8 cellular contexts compared by ENCODE assay signal in genomic region chr12:6699259-6699988, GRCh38. TPM values are rescaled to one million over a fixed set of nuclear protein-coding genes. Genes with fewer than 3 reads are reported as not detected.
A peak's percentile ranks its signal among the peaks of the same experiment; 100 is the strongest.
DNase-seq lines count a peak whose midpoint lies in the region; ATAC-seq and TF ChIP-seq lines count a peak whose summit lies in the region.

No MANE protein-coding gene starts in this region.

- intact Hi-C loops in CD4-positive, alpha-beta T cell (cut with DNase I, micrococcal nuclease): no loop called here
- intact Hi-C loops in OCI-LY7 (cut with micrococcal nuclease; ENCODE audit: unreplicated experiment): loop anchor here (5.0 to 10.0 kb wide), 2 partner anchors 207 to 275 kb away; partner anchors contain the start of genes MRPL51 and NCAPD2
- intact Hi-C loops in psoas muscle (cut with DNase I): no loop called here

- peaks cover 26% of the 10 kb centered on the region for H3K4me1 Mint-ChIP-seq in CD4-positive, alpha-beta T cell (ENCODE audit: low read depth)
- H3K4me1 Mint-ChIP-seq in endodermal cell (peaks cover 20% of the 10 kb centered on the region), osteocyte (ENCODE audit: unreplicated experiment) (peaks cover 17% of the 10 kb centered on the region)

- CTCF ChIA-PET in CD4-positive, alpha-beta T cell (lab: Charles Lee): no interaction called here
- CTCF ChIA-PET in OCI-LY7 (lab: Charles Lee; ENCODE audit: unreplicated experiment): interaction anchor here (0.9 to 1.3 kb wide), 2 partner anchors 53 to 64 kb away, joined by 3 read pairs; partner anchors contain the start of gene MLF2

- no peak overlapping the region for H2AFZ ChIP-seq in OCI-LY7 (ENCODE audit: low read length)

- H3K36me3 ChIP-seq in OCI-LY7 (ENCODE audit: insufficient read depth, low read length) (peaks cover 5% of the 10 kb centered on the region; the same call in 1 of the 2 replicates), endodermal cell (ENCODE audit: control insufficient read depth, insufficient read depth, low read length) (no peaks in the 10 kb centered on the region), psoas muscle (ENCODE audit: insufficient read depth in 1 of 2, low read depth in 1 of 2) (no peaks in the 10 kb centered on the region)

- H3K27me3 Mint-ChIP-seq in CD4-positive, alpha-beta T cell: peaks cover 46% of the 10 kb centered on the region
- H3K27me3 Mint-ChIP-seq in endodermal cell (ENCODE audit: insufficient read depth) (peaks cover 86% of the 10 kb centered on the region), osteocyte (ENCODE audit: unreplicated experiment) (peaks cover 41% of the 10 kb centered on the region)

- 25 to 37% methylated on average over 10 to 16 of the region's 16 CpGs for whole genome bisulfite sequencing in endodermal cell (ENCODE audit: insufficient coverage in 1 of 2, insufficient read length in 1 of 2), 2 experiments
- 20 to 31% (median 21%) methylated on average over 11 to 16 of the region's 16 CpGs for WGBS in psoas muscle, 3 donors

- POLR2A ChIA-PET in CD4-positive, alpha-beta T cell (lab: Charles Lee): interaction anchor here (0.7 to 1.3 kb wide), 3 partner anchors 10 to 247 kb away, joined by 3 to 16 read pairs (median 8); partner anchors contain the start of genes COPS7A, TAPBPL and ZNF384
- POLR2A ChIA-PET in OCI-LY7 (lab: Charles Lee): interaction anchor here (0.8 to 2.9 kb wide), 2 partner anchors 10 to 24 kb away, joined by 5 to 10 read pairs; partner anchors contain the start of genes COPS7A and ZNF384

- H3K9me3 ChIP-seq in CD4-positive, alpha-beta T cell (ENCODE audit: control insufficient read depth, low read length): no peaks in the 10 kb centered on the region
- H3K9me3 ChIP-seq in OCI-LY7 (ENCODE audit: low read length): no peaks in the 10 kb centered on the region
- no peaks in the 10 kb centered on the region for H3K9me3 ChIP-seq in endodermal cell (ENCODE audit: control insufficient read depth, low read length)
- H3K9me3 ChIP-seq in psoas muscle: no peaks in the 10 kb centered on the region

- H3K9me3 Mint-ChIP-seq in CD4-positive, alpha-beta T cell: no peaks in the 10 kb centered on the region
- H3K9me3 Mint-ChIP-seq in endodermal cell (peaks cover 4% of the 10 kb centered on the region), osteocyte (ENCODE audit: unreplicated experiment) (no peaks in the 10 kb centered on the region)

- ATAC-seq in CD4-positive, alpha-beta T cell (ENCODE audit: poor library complexity): no peak
- ATAC-seq in GM19467 (IDR thresholded peaks at IDR 0.05; ENCODE audit: unreplicated experiment) (no peak), psoas muscle (no peak), GM18520 (IDR thresholded peaks at IDR 0.05; ENCODE audit: unreplicated experiment) (no peak), GM19397 (IDR thresholded peaks at IDR 0.05; ENCODE audit: unreplicated experiment) (no peak)

- H3K27me3 ChIP-seq in CD4-positive, alpha-beta T cell (ENCODE audit: control insufficient read depth, insufficient read depth, low read length): peaks cover 40% of the 10 kb centered on the region
- H3K27me3 ChIP-seq in endodermal cell (ENCODE audit: control insufficient read depth, insufficient read depth, low read length, poor library complexity, severe bottlenecking) (peaks cover 33% of the 10 kb centered on the region), psoas muscle (ENCODE audit: insufficient read depth in 3 of 3, low read length in 2 of 3) (peaks cover 0 to 90% (median 34%) of the 10 kb centered on the region in 3 donors)

- peak overlapping the region; percentile 86 for H3K4me3 Mint-ChIP-seq in CD4-positive, alpha-beta T cell
- H3K4me3 Mint-ChIP-seq in endodermal cell: peak overlapping the region; percentile 62
- peak overlapping the region; percentile 74 for H3K4me3 Mint-ChIP-seq in osteocyte (ENCODE audit: unreplicated experiment)

- H3K9me2 ChIP-seq in OCI-LY7 (ENCODE audit: insufficient read depth, low read length): no peaks in the 10 kb centered on the region

- no peaks in the 10 kb centered on the region for H3K36me3 Mint-ChIP-seq in CD4-positive, alpha-beta T cell (ENCODE audit: low read depth)
- H3K36me3 Mint-ChIP-seq in endodermal cell (ENCODE audit: low read depth) (no peaks in the 10 kb centered on the region), osteocyte (ENCODE audit: unreplicated experiment) (no peaks in the 10 kb centered on the region)

- no peak overlapping the region for H3K9ac ChIP-seq in endodermal cell (ENCODE audit: extremely low read depth, low read length, poor library complexity, severe bottlenecking)

- H4K20me1 ChIP-seq in OCI-LY7 (ENCODE audit: insufficient read depth, low read length): no peaks in the 10 kb centered on the region

- no peak for DNase-seq in CD4-positive, alpha-beta T cell
- DNase-seq in OCI-LY7 (ENCODE audit: low spot score) (no peak), endodermal cell (peak; percentile 59), osteocyte (ENCODE audit: extremely low spot score, unreplicated experiment) (no peak), psoas muscle (no peak)

- H3K27ac ChIP-seq in CD4-positive, alpha-beta T cell (ENCODE audit: low read depth, low read length): no peak overlapping the region
- peak overlapping the region; percentile 96 for H3K27ac ChIP-seq in OCI-LY7 (ENCODE audit: low read depth, low read length, poor library complexity, severe bottlenecking)
- no peak overlapping the region for H3K27ac ChIP-seq in endodermal cell (ENCODE audit: low read depth, low read length)
- H3K27ac ChIP-seq in psoas muscle: no peak overlapping the region

- no peak for TF ChIP-seq CTCF in CD4-positive, alpha-beta T cell (IDR thresholded peaks at IDR 0.05)
- TF ChIP-seq CTCF in OCI-LY7 (conservative IDR thresholded peaks at IDR 0.05; ENCODE audit: low read length): no peak
- no peak for TF ChIP-seq CTCF in endodermal cell (conservative IDR thresholded peaks at IDR 0.05)
- TF ChIP-seq CTCF in osteocyte (IDR thresholded peaks at IDR 0.05): no peak
- no peak for TF ChIP-seq CTCF in psoas muscle (IDR thresholded peaks at IDR 0.05)

- H3K79me2 ChIP-seq in OCI-LY7 (ENCODE audit: insufficient read depth, low read depth, low read length): peaks cover 16% of the 10 kb centered on the region; the same call in 1 of the 2 replicates

- H3K4me1 ChIP-seq in OCI-LY7 (ENCODE audit: insufficient read depth, low read length, poor library complexity, severe bottlenecking): peaks cover 69% of the 10 kb centered on the region
- H3K4me1 ChIP-seq in endodermal cell (ENCODE audit: control insufficient read depth, insufficient read depth, low read length): no peaks in the 10 kb centered on the region
- H3K4me1 ChIP-seq in psoas muscle: no peaks in the 10 kb centered on the region

- H3K4me2 ChIP-seq in OCI-LY7 (ENCODE audit: low read length): peak overlapping the region; percentile 93

- no TSS peak for BruUV-seq in OCI-LY7 (replicated peaks; lab: Mats Ljungman, UMichigan)

- H3K4me3 ChIP-seq in OCI-LY7 (ENCODE audit: low read depth, low read length, poor library complexity, severe bottlenecking): peak overlapping the region; percentile 69
- peak overlapping the region; percentile 75 for H3K4me3 ChIP-seq in endodermal cell (ENCODE audit: low read length)
- no peak overlapping the region for H3K4me3 ChIP-seq in psoas muscle

- no peak overlapping the region for H3K27ac Mint-ChIP-seq in CD4-positive, alpha-beta T cell
- H3K27ac Mint-ChIP-seq in endodermal cell (no peak overlapping the region), osteocyte (ENCODE audit: unreplicated experiment) (peak overlapping the region; percentile 19)

RNA-seq across cellular contexts. Expression of gene PIANP, which starts 1.2 kb away (rescaled TPM):
- under 1 TPM; 0.87 to 0.99 TPM for total RNA-seq in CD4-positive, alpha-beta T cell
- 0.98 and 1.2 TPM in 2 replicates for total RNA-seq in OCI-LY7 (2014; rRNA removed; shearing (Covaris generic))
- 15.2 and 15.4 TPM in 2 replicates for total RNA-seq in OCI-LY7 (2022)
- total RNA-seq in endodermal cell: 1 to 10 TPM; 2.6 to 7.1 TPM
- polyA plus RNA-seq in endodermal cell (2013, experiment 1 of 2): 13.3 TPM
- polyA plus RNA-seq in endodermal cell (2013, experiment 2 of 2): 10.5 TPM
- 3.9 and 5.2 TPM in 2 replicates for total RNA-seq in osteocyte
- under 1 TPM in 3 of 4 donors, not detected in 1; 0.10 to 0.17 (median 0.15) TPM for total RNA-seq in psoas muscle
- polyA plus RNA-seq in psoas muscle: under 1 TPM in 2 of 3 donors, not detected in 1; 0.17 to 0.21 TPM

RNA-seq across cellular contexts. Expression of gene ZNF384, which starts 10.2 kb away (rescaled TPM):
- 10 to 100 TPM; 67.6 TPM for total RNA-seq in CD4-positive, alpha-beta T cell
- total RNA-seq in OCI-LY7 (2014; rRNA removed; shearing (Covaris generic)): 48.2 and 48.6 TPM in 2 replicates
- total RNA-seq in OCI-LY7 (2022): 95.5 and 109 TPM in 2 replicates
- 100 to 1,000 TPM in 1 of 2 donors, 10 to 100 TPM in 1; 74.4 to 146 TPM for total RNA-seq in endodermal cell
- polyA plus RNA-seq in endodermal cell (2013, experiment 1 of 2): 82.8 TPM
- polyA plus RNA-seq in endodermal cell (2013, experiment 2 of 2): 70.6 TPM
- 66.6 and 68.3 TPM in 2 replicates for total RNA-seq in osteocyte
- total RNA-seq in psoas muscle: 10 to 100 TPM; 25.4 to 37.9 (median 27.9) TPM
- polyA plus RNA-seq in psoas muscle: 10 to 100 TPM; 22.0 to 44.9 (median 23.8) TPM

RNA-seq across cellular contexts. Expression of gene COPS7A, which starts 24.4 kb away (rescaled TPM):
- 1 to 10 TPM; 9.4 to 9.6 TPM for total RNA-seq in CD4-positive, alpha-beta T cell
- total RNA-seq in OCI-LY7 (2014; rRNA removed; shearing (Covaris generic)): 64.8 and 71.2 TPM in 2 replicates
- 51.1 and 53.8 TPM in 2 replicates for total RNA-seq in OCI-LY7 (2022)
- total RNA-seq in endodermal cell: 10 to 100 TPM; 43.3 to 69.2 TPM
- polyA plus RNA-seq in endodermal cell (2013, experiment 1 of 2): 36.9 TPM
- polyA plus RNA-seq in endodermal cell (2013, experiment 2 of 2): 34.1 TPM
- total RNA-seq in osteocyte: 61.4 and 73.0 TPM in 2 replicates
- total RNA-seq in psoas muscle: 10 to 100 TPM; 72.3 to 86.2 (median 77.1) TPM
- polyA plus RNA-seq in psoas muscle: 100 to 1,000 TPM in 2 of 3 donors, 10 to 100 TPM in 1; 79.2 to 157 (median 104) TPM

RNA-seq across cellular contexts. Expression of gene ING4, which starts 36.5 kb away (rescaled TPM):
- 10 to 100 TPM; 13.8 to 17.4 TPM for total RNA-seq in CD4-positive, alpha-beta T cell
- 27.1 and 38.1 TPM in 2 replicates for total RNA-seq in OCI-LY7 (2014; rRNA removed; shearing (Covaris generic))
- total RNA-seq in OCI-LY7 (2022): 30.8 and 37.0 TPM in 2 replicates
- total RNA-seq in endodermal cell: 10 to 100 TPM; 30.5 to 60.3 TPM
- polyA plus RNA-seq in endodermal cell (2013, experiment 1 of 2): 57.0 TPM
- 48.0 TPM for polyA plus RNA-seq in endodermal cell (2013, experiment 2 of 2)
- 56.7 and 58.8 TPM in 2 replicates for total RNA-seq in osteocyte
- total RNA-seq in psoas muscle: 10 to 100 TPM; 12.7 to 29.6 (median 16.9) TPM
- 10 to 100 TPM; 20.7 to 35.6 (median 25.7) TPM for polyA plus RNA-seq in psoas muscle

RNA-seq across cellular contexts. Expression of gene ACRBP, which starts 52.2 kb away (rescaled TPM):
- total RNA-seq in CD4-positive, alpha-beta T cell: under 1 TPM; 0.58 to 0.95 TPM
- total RNA-seq in OCI-LY7 (2014; rRNA removed; shearing (Covaris generic)): 3.6 and 4.4 TPM in 2 replicates
- total RNA-seq in OCI-LY7 (2022) (9.3 and 9.4 TPM in 2 replicates), endodermal cell (1 to 10 TPM; 1.9 to 3.9 TPM), osteocyte (0.73 and 1.0 TPM in 2 replicates), psoas muscle (under 1 TPM; 0.44 to 0.99 (median 0.86) TPM)
- polyA plus RNA-seq in endodermal cell (2013, experiment 1 of 2): 2.4 TPM
- 2.1 TPM for polyA plus RNA-seq in endodermal cell (2013, experiment 2 of 2)
- polyA plus RNA-seq in psoas muscle: under 1 TPM in 2 of 3 donors, not detected in 1; 0.29 to 0.82 TPM
